In genomic region chr17:50687200-50688066, GRCh38 we compare ENCODE assay signal across 9 cellular contexts. TPM values are rescaled to one million over a fixed set of nuclear protein-coding genes. Genes with fewer than 3 reads are reported as not detected.
DNase-seq lines count a peak whose midpoint lies in the region; ATAC-seq and TF ChIP-seq lines count a peak whose summit lies in the region.
"Had no signal": no experiment of that assay in that cellular context is flagged by ENCODE, and none has a peak within 500 bp of the region (broad histone marks: within the 10 kb centered on the region; RNA-seq: fewer than 3 reads in every experiment).

No MANE protein-coding gene starts in this region.

- no peaks in the 10 kb centered on the region for H3K9me3 Mint-ChIP-seq in effector memory CD8-positive, alpha-beta T cell

- no peak overlapping the region for H3K4me3 Mint-ChIP-seq in effector memory CD8-positive, alpha-beta T cell

- H3K9me3 ChIP-seq in GM23248 (ENCODE audit: low read depth) (no peaks in the 10 kb centered on the region), Karpas-422 (ENCODE audit: low read length) (no peaks in the 10 kb centered on the region), MM.1S (replicated peaks; ENCODE audit: insufficient read depth, low read length) (no peaks in the 10 kb centered on the region)

- H3K27ac ChIP-seq in GM23248, result peak overlapping the region; percentile 50
- peak overlapping the region; percentile 99; the same call in 1 of the 2 replicates for H3K27ac ChIP-seq in VCaP
- no peak overlapping the region for H3K27ac ChIP-seq in Karpas-422 (ENCODE audit: low read length)
- no peak overlapping the region for H3K27ac ChIP-seq in MM.1S (ENCODE audit: low read length)

- TF ChIP-seq CTCF in VCaP (conservative IDR thresholded peaks at IDR 0.05), result no peak
- TF ChIP-seq CTCF in MM.1S (IDR thresholded peaks at IDR 0.05; ENCODE audit: low read length), result no peak

- DNase-seq in GM23248 (peak; percentile 55), left cardiac atrium (no peak), sciatic nerve (ENCODE audit: low spot score) (no peak), Karpas-422 (no peak), MM.1S (no peak), GOT3 (lab: John Stamatoyannopoulos, UW) (no peak)
- DNase-seq in effector memory CD8-positive, alpha-beta T cell, result no peak
- DNase-seq: NCI-H1436 treated with DMSO at 0.1 percent for 48 hours had no signal

- H3K4me2 ChIP-seq in GM23248 (ENCODE audit: unreplicated experiment), result peak overlapping the region; percentile 43
- H3K4me2 ChIP-seq in Karpas-422 (ENCODE audit: low read depth, low read length, poor library complexity, severe bottlenecking), result no peak overlapping the region
- no peak overlapping the region for H3K4me2 ChIP-seq in MM.1S (ENCODE audit: low read depth, low read length)

- H2AFZ ChIP-seq in GM23248 (peak overlapping the region; percentile 36; the same call in 1 of the 2 replicates), Karpas-422 (ENCODE audit: low read length) (no peak overlapping the region), MM.1S (ENCODE audit: low read length) (no peak overlapping the region)

- no peaks in the 10 kb centered on the region for H3K9me2 ChIP-seq in GM23248 (ENCODE audit: insufficient read depth)
- no peaks in the 10 kb centered on the region for H3K9me2 ChIP-seq in Karpas-422 (replicated peaks; ENCODE audit: insufficient read depth, low read length)
- H3K9me2 ChIP-seq in MM.1S (replicated peaks; ENCODE audit: insufficient read depth, low read length), result no peaks in the 10 kb centered on the region

- H3K9ac ChIP-seq in GM23248 (peak overlapping the region; percentile 11; the same call in 1 of the 2 replicates), Karpas-422 (ENCODE audit: low read length) (no peak overlapping the region), MM.1S (ENCODE audit: low read length) (no peak overlapping the region)

- 78 to 83% methylated on average over 15 to 16 of the region's 16 CpGs for WGBS in GM23248 (ENCODE audit: low coverage in 1 of 2, low lambda C conversion rate in 2 of 2, missing lambda C conversion rate in 2 of 2), 2 experiments

- no peaks in the 10 kb centered on the region for H3K79me2 ChIP-seq in GM23248 (ENCODE audit: insufficient read depth)
- no peaks in the 10 kb centered on the region for H3K79me2 ChIP-seq in Karpas-422 (ENCODE audit: low read length)
- H3K79me2 ChIP-seq in MM.1S (ENCODE audit: low read length), result no peaks in the 10 kb centered on the region

- H4K20me1 ChIP-seq in GM23248 (ENCODE audit: insufficient read depth), result no peaks in the 10 kb centered on the region
- H4K20me1 ChIP-seq in Karpas-422 (ENCODE audit: insufficient read depth, low read depth, low read length), result no peaks in the 10 kb centered on the region
- H4K20me1 ChIP-seq in MM.1S (ENCODE audit: insufficient read depth, low read length), result no peaks in the 10 kb centered on the region

- H3K4me3 ChIP-seq in GM23248, result no peak overlapping the region
- H3K4me3 ChIP-seq in Karpas-422 (ENCODE audit: low read length), result no peak overlapping the region
- H3K4me3 ChIP-seq in MM.1S (ENCODE audit: low read length), result no peak overlapping the region

- H3K4me1 Mint-ChIP-seq in effector memory CD8-positive, alpha-beta T cell (ENCODE audit: low read depth in 2 of 2), result no peaks in the 10 kb centered on the region

- H3K36me3 ChIP-seq in GM23248 (ENCODE audit: low read depth) (no peaks in the 10 kb centered on the region), Karpas-422 (ENCODE audit: insufficient read depth, low read length) (no peaks in the 10 kb centered on the region; the same call in 1 of the 2 replicates), MM.1S (replicated peaks; ENCODE audit: insufficient read depth, low read length) (no peaks in the 10 kb centered on the region)

- ATAC-seq in left cardiac atrium (peak; percentile 5 to 38), sciatic nerve (peak; percentile 23)
- no peak for ATAC-seq in effector memory CD8-positive, alpha-beta T cell (replicated peaks)

- H3K4me1 ChIP-seq in GM23248 (ENCODE audit: insufficient read depth) (peaks cover 44% of the 10 kb centered on the region), Karpas-422 (ENCODE audit: low read length) (no peaks in the 10 kb centered on the region), MM.1S (ENCODE audit: low read length) (no peaks in the 10 kb centered on the region)

- H3K36me3 Mint-ChIP-seq in effector memory CD8-positive, alpha-beta T cell (ENCODE audit: insufficient read depth), result no peaks in the 10 kb centered on the region

- intact Hi-C loops in left cardiac atrium (cut with DNase I) (no loop called here), sciatic nerve (cut with DNase I) (no loop called here)

- peaks cover 43% of the 10 kb centered on the region for H3F3A ChIP-seq in GM23248 (ENCODE audit: insufficient read depth)
- H3F3A ChIP-seq in MM.1S (ENCODE audit: insufficient read depth, low read length), result no peaks in the 10 kb centered on the region

- in situ Hi-C loops in GM23248 (cut with MboI), result no loop called here

- H3K27me3 Mint-ChIP-seq in effector memory CD8-positive, alpha-beta T cell, result peaks cover 9 to 14% of the 10 kb centered on the region in 2 donors

- H3K27me3 ChIP-seq in GM23248 (replicated peaks; ENCODE audit: insufficient read depth) (no peaks in the 10 kb centered on the region), Karpas-422 (ENCODE audit: low read length) (no peaks in the 10 kb centered on the region), MM.1S (replicated peaks; ENCODE audit: insufficient read depth, low read length) (no peaks in the 10 kb centered on the region)

- no peak overlapping the region for H3K27ac Mint-ChIP-seq in effector memory CD8-positive, alpha-beta T cell

RNA-seq across cellular contexts. Expression of gene ANKRD40, which starts 20.3 kb away (rescaled TPM):
- total RNA-seq in GM23248 (2014; rRNA removed; shearing (Covaris generic)), result 35.5 and 36.5 TPM in 2 replicates
- 20.1 and 20.2 TPM in 2 replicates for polyA plus RNA-seq in GM23248 (2016; fragmentation: Nextera tagmentation; extraction: Ambion mirVana)
- total RNA-seq in left cardiac atrium (10 to 100 TPM; 43.8 to 45.4 TPM), sciatic nerve (106 TPM)
- total RNA-seq in Karpas-422 (2014; rRNA removed; shearing (Covaris generic); ENCODE audit: low replicate concordance), result 17.1 and 34.1 TPM in 2 replicates

RNA-seq across cellular contexts. Expression of gene LUC7L3, which starts 32.0 kb away (rescaled TPM):
- total RNA-seq in GM23248 (2014; rRNA removed; shearing (Covaris generic)), result 57.5 and 59.1 TPM in 2 replicates
- polyA plus RNA-seq in GM23248 (2016; fragmentation: Nextera tagmentation; extraction: Ambion mirVana), result 100 and 138 TPM in 2 replicates
- total RNA-seq in left cardiac atrium (10 to 100 TPM; 49.4 to 66.9 TPM), sciatic nerve (229 TPM)
- total RNA-seq in Karpas-422 (2014; rRNA removed; shearing (Covaris generic); ENCODE audit: low replicate concordance), result 102 and 142 TPM in 2 replicates

RNA-seq across cellular contexts. Expression of gene ABCC3, which starts 52.8 kb away (rescaled TPM):
- 28.3 and 32.0 TPM in 2 replicates for total RNA-seq in GM23248 (2014; rRNA removed; shearing (Covaris generic))
- polyA plus RNA-seq in GM23248 (2016; fragmentation: Nextera tagmentation; extraction: Ambion mirVana), result 35.0 and 38.5 TPM in 2 replicates
- total RNA-seq in left cardiac atrium, result 1 to 10 TPM; 1.4 to 5.2 TPM
- total RNA-seq in sciatic nerve, result 5.4 TPM
- not detected in 2 replicates for total RNA-seq in Karpas-422 (2014; rRNA removed; shearing (Covaris generic); ENCODE audit: low replicate concordance)

Comparison
In these comparisons a context has a peak if more than half of its experiments do, and no peak if none do; other contexts are left out.
1. H3K27ac ChIP-seq: peak in GM23248 (single experiment) and VCaP (single experiment); none in Karpas-422 (single experiment) and MM.1S (single experiment).